In genomic region chr22:21991309-21991596, GRCh38 we compare ENCODE assay signal across 2 cellular contexts.
TF ChIP-seq lines count a peak whose summit lies in the region.

No MANE protein-coding gene starts in this region.

TF ChIP-seq in liver, 16 proteins besides CTCF, POLR2A, EP300 and RAD21:
- no peak for TF ChIP-seq REST (IDR thresholded peaks at IDR 0.05)

TF ChIP-seq in HepG2, 621 proteins besides CTCF, POLR2A, EP300 and RAD21:
- no peak for TF ChIP-seq KDM5A (IDR thresholded peaks at IDR 0.05; ENCODE audit: borderline replicate concordance, low read length)
